Comparison of ENCODE assay signal across 8 cellular contexts in the genomic region with DNA sequence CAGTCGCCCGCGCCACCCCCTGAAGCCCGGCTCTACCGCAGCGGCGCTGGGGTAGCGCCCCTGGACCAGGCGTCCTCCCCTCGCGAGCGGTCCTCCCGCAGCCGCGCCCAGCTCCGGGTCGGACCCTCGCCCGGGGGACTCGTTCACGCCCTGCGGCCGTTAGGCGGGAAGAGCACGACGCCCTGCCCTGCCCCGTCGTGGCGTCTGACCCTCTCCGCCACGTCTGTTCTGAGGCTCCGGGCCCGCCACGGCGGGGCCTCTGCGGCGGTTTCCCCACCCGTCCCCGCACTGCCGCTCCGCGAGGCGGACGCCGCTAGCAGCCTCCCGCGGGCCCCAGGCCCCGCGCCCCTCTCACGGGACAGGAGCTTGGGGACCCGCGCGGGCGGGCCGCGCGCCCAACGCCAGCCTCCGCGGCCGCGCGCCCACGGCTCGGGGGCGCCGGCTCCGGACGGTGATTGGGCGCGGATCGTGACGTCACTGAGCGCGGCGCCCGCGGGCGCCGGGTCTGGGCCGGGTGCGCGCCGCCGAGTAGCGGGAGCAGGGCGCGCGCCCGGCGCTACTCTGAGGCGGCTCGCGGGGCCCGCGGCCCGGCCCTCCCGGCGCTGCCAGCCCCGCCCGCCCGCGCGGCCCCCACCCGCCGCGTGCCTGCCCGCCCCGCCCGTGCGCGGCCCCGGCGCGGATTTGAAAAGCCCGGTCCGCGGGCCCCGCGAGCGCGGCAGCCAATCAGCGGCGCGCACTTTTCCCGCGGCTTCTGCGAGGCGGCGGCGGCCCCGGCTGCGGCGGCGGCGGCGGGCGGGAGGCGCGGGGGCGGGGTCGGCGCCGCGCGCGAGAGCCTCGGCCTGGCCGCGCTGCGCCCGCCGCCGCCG. TPM values are rescaled to one million over a fixed set of nuclear protein-coding genes. Genes with fewer than 3 reads are reported as not detected.
DNase-seq lines count a peak whose midpoint lies in the region; FAIRE-seq and TF ChIP-seq lines count a peak whose summit lies in the region.

Gene NSD2, plus strand, starts transcription at position 816 of the 866 bp plus-strand sequence. CDS start 29,262 bp downstream, outside the sequence.

- H2AFZ ChIP-seq in MM.1S (ENCODE audit: low read length) = peak within 1 kb of the TSS; percentile 81

- TF ChIP-seq CTCF in MM.1S (IDR thresholded peaks at IDR 0.05; ENCODE audit: low read length) (no peak), neutrophil (IDR thresholded peaks at IDR 0.05) (peak; percentile 23), subcutaneous adipose tissue (IDR thresholded peaks at IDR 0.05; ENCODE audit: low read depth) (no peak)

- in situ Hi-C loops in SK-MEL-5 (cut with HindIII; ENCODE audit: low pct_unique_long_range_greater_than_20kb, low sequenced_read_pairs) = no loop called here

- FAIRE-seq in frontal cortex (lab: Jason Lieb, UNC) = no peak

- H3K9me3 ChIP-seq in MM.1S (replicated peaks; ENCODE audit: insufficient read depth, low read length) (no peaks in the 10 kb centered on the region), neutrophil (no peaks in the 10 kb centered on the region)

- DNase-seq in GF-D8 (lab: John Stamatoyannopoulos, UW) (peak; percentile 73), HCEC 1CT (peak; percentile 85), MM.1S (peak; percentile 92), SK-MEL-5 (ENCODE audit: low read depth, low spot score) (peak; percentile 75), frontal cortex (ENCODE audit: low spot score in 2 of 2) (peak; percentile 98)
- peak; percentile 65 to 97 (median 78) for DNase-seq in activated naive CD4-positive, alpha-beta T cell (lab: John Stamatoyannopoulos, UW)

- peaks cover 23% of the 10 kb centered on the region for H4K20me1 ChIP-seq in MM.1S (ENCODE audit: insufficient read depth, low read length)

- H3K27ac ChIP-seq in MM.1S (ENCODE audit: low read length) (peak within 1 kb of the TSS; percentile 99), neutrophil (peak within 1 kb of the TSS; percentile 94)

- H3K79me2 ChIP-seq in MM.1S (ENCODE audit: low read length) = peaks cover 42% of the 10 kb centered on the region

- peak within 1 kb of the TSS; percentile 99 for H3K9ac ChIP-seq in MM.1S (ENCODE audit: low read length)

- H3K4me2 ChIP-seq in MM.1S (ENCODE audit: low read depth, low read length) = peak within 1 kb of the TSS; percentile 90

- H3K4me3 ChIP-seq in MM.1S (ENCODE audit: low read length) (peak within 1 kb of the TSS; percentile 93), neutrophil (ENCODE audit: low read depth in 1 of 2, low read length in 1 of 2) (peak within 1 kb of the TSS; percentile 73 to 98)

- H3K27me3 ChIP-seq in MM.1S (replicated peaks; ENCODE audit: insufficient read depth, low read length) (no peaks in the 10 kb centered on the region), neutrophil (peaks cover 6% of the 10 kb centered on the region)

- H3K36me3 ChIP-seq in MM.1S (replicated peaks; ENCODE audit: insufficient read depth, low read length) = no peaks in the 10 kb centered on the region
- H3K36me3 ChIP-seq in neutrophil = no peaks in the 10 kb centered on the region

- no peaks in the 10 kb centered on the region for H3K9me2 ChIP-seq in MM.1S (replicated peaks; ENCODE audit: insufficient read depth, low read length)

- H3F3A ChIP-seq in MM.1S (ENCODE audit: insufficient read depth, low read length) = peaks cover 22% of the 10 kb centered on the region

- peaks cover 13% of the 10 kb centered on the region for H3K4me1 ChIP-seq in MM.1S (ENCODE audit: low read length)
- H3K4me1 ChIP-seq in neutrophil (ENCODE audit: control insufficient read depth in 1 of 2, insufficient read depth in 1 of 2, low read depth in 1 of 2, low read length in 1 of 2) = peaks cover 21 to 23% of the 10 kb centered on the region in 2 experiments

RNA-seq across cellular contexts. Expression of gene NSD2, which starts in this region (rescaled TPM):
- total RNA-seq in SK-MEL-5 (2014; rRNA removed; shearing (Covaris generic)) = 24.8 and 25.9 TPM in 2 replicates
- polyA plus RNA-seq in SK-MEL-5 (2015; cell fraction: cytosol; rRNA removed) = 28.1 and 38.1 TPM in 2 replicates
- 67.1 and 87.8 TPM in 2 replicates for polyA plus RNA-seq in SK-MEL-5 (2015; cell fraction: nucleus; rRNA removed)
- total RNA-seq in frontal cortex (113 TPM), subcutaneous adipose tissue (10 to 100 TPM; 22.3 to 49.9 (median 33.7) TPM)

Comparison
In these comparisons a context has a peak if more than half of its experiments do, and no peak if none do; other contexts are left out.
1. Peak in every context shown above with its lines: DNase-seq, H3K4me3 ChIP-seq and H3K27ac ChIP-seq.